ENCODE assay signal across 7 cellular contexts in genomic region chr6:136793348-136793747, GRCh38. TPM values are rescaled to one million over a fixed set of nuclear protein-coding genes. Genes with fewer than 3 reads are reported as not detected.
A peak's percentile ranks its signal among the peaks of the same experiment; 100 is the strongest.
DNase-seq lines count a peak whose midpoint lies in the region; ATAC-seq and TF ChIP-seq lines count a peak whose summit lies in the region.

No MANE protein-coding gene starts in this region.

- H3K79me2 ChIP-seq in fibroblast of lung (ENCODE audit: control insufficient read depth, insufficient read depth, low read length): peaks cover 36% of the 10 kb centered on the region

- TF ChIP-seq POLR2A in spleen (IDR thresholded peaks at IDR 0.05): no peak

- H3K9me3 ChIP-seq in RWPE2 (ENCODE audit: severe bottlenecking) (no peaks in the 10 kb centered on the region), fibroblast of lung (ENCODE audit: control insufficient read depth, insufficient read depth, low read depth, low read length) (no peaks in the 10 kb centered on the region), spleen (peaks cover 0 to 7% (median 0%) of the 10 kb centered on the region in 8 donors)

- intact Hi-C loops in spleen (cut with DNase I; ENCODE audit: low total_unique reads): loop anchor here (2.0 kb wide), 1 partner anchor 149 kb away; no protein-coding TSS in a partner anchor

- peak overlapping the region; percentile 56 for H2AFZ ChIP-seq in fibroblast of lung (ENCODE audit: low read length)

- peak; percentile 4 for ATAC-seq in GM18870 (IDR thresholded peaks at IDR 0.05; ENCODE audit: unreplicated experiment)
- no peak for ATAC-seq in RWPE2 (ENCODE audit: low read depth)
- ATAC-seq in GM18858 (IDR thresholded peaks at IDR 0.05; ENCODE audit: unreplicated experiment): no peak

- H3K27me3 ChIP-seq in RWPE2 (ENCODE audit: insufficient read depth, poor library complexity, severe bottlenecking): no peaks in the 10 kb centered on the region
- H3K27me3 ChIP-seq in fibroblast of lung (ENCODE audit: control insufficient read depth, insufficient read depth, low read length): no peaks in the 10 kb centered on the region
- H3K27me3 ChIP-seq in spleen (replicated peaks in 1 of 7): no peaks in the 10 kb centered on the region

- H3K36me3 ChIP-seq in RWPE2 (ENCODE audit: low read depth) (0 out of 2 replicates have a peak, but pooled peaks cover 3% of the 10 kb centered on the region), fibroblast of lung (ENCODE audit: control insufficient read depth, insufficient read depth, low read length) (no peaks in the 10 kb centered on the region), spleen (no peaks in the 10 kb centered on the region)

- H3K9ac ChIP-seq in fibroblast of lung (ENCODE audit: insufficient read depth, low read length): peak overlapping the region; percentile 91

- H3K4me1 ChIP-seq in RWPE2 (ENCODE audit: insufficient read depth, poor library complexity, severe bottlenecking) (peaks cover 14% of the 10 kb centered on the region), fibroblast of lung (ENCODE audit: control insufficient read depth, extremely low read depth, insufficient read depth, low read length) (peaks cover 5% of the 10 kb centered on the region), spleen (peaks cover 28 to 44% (median 33%) of the 10 kb centered on the region in 6 donors)

- WGBS in spleen, 5 donors: 30 to 44% (median 41%) methylated on average over 8 of the region's 8 CpGs

- no peak for TF ChIP-seq CTCF in RWPE2 (IDR thresholded peaks at IDR 0.05; ENCODE audit: poor library complexity, severe bottlenecking)
- no peak for TF ChIP-seq CTCF in fibroblast of lung (conservative IDR thresholded peaks at IDR 0.05 in 1 of 2, IDR thresholded peaks at IDR 0.05 in 1 of 2; ENCODE audit: low read depth in 1 of 2, low read length in 2 of 2)
- TF ChIP-seq CTCF in spleen (IDR thresholded peaks at IDR 0.05 in 8 of 11, conservative IDR thresholded peaks at IDR 0.05 in 3 of 11): peak in 1 of 11 experiments; percentile 14

- peak overlapping the region; percentile 59 for H3K4me2 ChIP-seq in fibroblast of lung (ENCODE audit: extremely low read depth, insufficient read depth, low read length)

- H3K27ac ChIP-seq in RWPE2 (ENCODE audit: poor library complexity, severe bottlenecking) (peak overlapping the region; percentile 42), fibroblast of lung (ENCODE audit: insufficient read depth, low read length) (peak overlapping the region; percentile 88), spleen (peak overlapping the region; percentile 95 to 99 (median 96))

- no peaks in the 10 kb centered on the region for H4K20me1 ChIP-seq in fibroblast of lung (ENCODE audit: control insufficient read depth, extremely low read depth, insufficient read depth, low read length)

- H3K4me3 ChIP-seq in RWPE2 (ENCODE audit: severe bottlenecking) (peak overlapping the region; percentile 73), fibroblast of lung (replicated peaks in 1 of 4; ENCODE audit: control extremely low read depth in 1 of 4, insufficient read depth in 1 of 4, low read depth in 3 of 4, low read length in 4 of 4) (peak overlapping the region; percentile 51 to 93 (median 79)), spleen (peak overlapping the region in 7 of 8 donors; percentile 83 to 93 (median 89))

- DNase-seq in RWPE2 (ENCODE audit: low spot score) (no peak), fibroblast of lung (ENCODE audit: low read depth in 2 of 2) (no peak), spleen (no peak), NCI-H1417 (lab: John Stamatoyannopoulos, UW) (no peak), kidney glomerular epithelial cell (lab: John Stamatoyannopoulos, UW) (no peak)

RNA-seq across cellular contexts. Expression of gene MAP3K5, which starts 1.1 kb away (rescaled TPM):
- total RNA-seq in fibroblast of lung: 45.2 and 62.6 TPM in 2 replicates
- polyA plus RNA-seq in fibroblast of lung: 10.9 and 20.4 TPM in 2 replicates
- polyA plus RNA-seq in fibroblast of lung (2012): 9.7 and 20.1 TPM in 2 replicates
- 3.1 and 7.1 TPM in 2 replicates for polyA minus RNA-seq in fibroblast of lung (ENCODE audit: low replicate concordance)
- 10 to 100 TPM; 28.8 to 55.0 (median 39.3) TPM for total RNA-seq in spleen
- 1 to 10 TPM; 7.2 to 9.8 (median 8.4) TPM for polyA plus RNA-seq in spleen

RNA-seq across cellular contexts. Expression of gene PEX7, which starts 29.0 kb away (rescaled TPM):
- 8.7 and 18.0 TPM in 2 replicates for total RNA-seq in fibroblast of lung
- 9.3 and 10.2 TPM in 2 replicates for polyA plus RNA-seq in fibroblast of lung
- 5.6 and 6.1 TPM in 2 replicates for polyA plus RNA-seq in fibroblast of lung (2012)
- 1.4 and 5.9 TPM in 2 replicates for polyA minus RNA-seq in fibroblast of lung (ENCODE audit: low replicate concordance)
- total RNA-seq in spleen: 1 to 10 TPM; 2.2 to 6.4 (median 5.6) TPM
- 1 to 10 TPM; 2.8 to 4.5 (median 3.8) TPM for polyA plus RNA-seq in spleen

Comparison
In these comparisons a context has a peak if more than half of its experiments do, and no peak if none do; other contexts are left out.
1. H3K27ac ChIP-seq: peak in every context shown above with its lines; median percentile 96 in spleen; 88 in fibroblast of lung; 42 in RWPE2.